ENCODE assay signal across 8 cellular contexts in genomic region chr10:16891375-16892313, GRCh38.
DNase-seq lines count a peak whose midpoint lies in the region; ATAC-seq and TF ChIP-seq lines count a peak whose summit lies in the region.

No MANE protein-coding gene starts in this region.

- no peaks in the 10 kb centered on the region for H3K27me3 Mint-ChIP-seq in mesothelial cell of epicardium (ENCODE audit: low read depth)

- peaks cover 9% of the 10 kb centered on the region for H3K4me1 Mint-ChIP-seq in mesothelial cell of epicardium

- H3K9me3 Mint-ChIP-seq in mesothelial cell of epicardium, result peaks cover 18% of the 10 kb centered on the region

- in situ Hi-C loops in KBM-7 (cut with MboI; ENCODE audit: low pct_unique_long_range_greater_than_20kb, low sequenced_read_pairs), result loop anchor here (25.0 kb wide), 1 partner anchor 346 kb away; the partner anchor contains the start of gene VIM

- TF ChIP-seq CTCF in mesothelial cell of epicardium (IDR thresholded peaks at IDR 0.05; ENCODE audit: unreplicated experiment), result no peak

- peak; percentile 94 for DNase-seq in EH (ENCODE audit: low read depth)
- DNase-seq in KBM-7, result peak; percentile 85
- peak; percentile 15 for DNase-seq in activated CD4-positive, alpha-beta T cell treated with anti-CD3 and anti-CD28 coated beads for 1 hour
- DNase-seq in effector CD4-positive, alpha-beta T cell, result peak; percentile 4
- peak in 1 of 2 experiments; percentile 48 for DNase-seq in mesothelial cell of epicardium (ENCODE audit: low spot score in 2 of 2, unreplicated experiment in 2 of 2)
- DNase-seq in stimulated activated CD8-positive, alpha-beta memory T cell treated with anti-CD3 and anti-CD28 coated beads, Interleukin-7, amount 100 ng/mL, for 4 hours (ENCODE audit: low read depth in 2 of 2), result peak; percentile 39 to 46
- DNase-seq in NCI-H2029 treated with DMSO at 0.1 percent for 48 hours (lab: John Stamatoyannopoulos, UW), result no peak

- H3K36me3 Mint-ChIP-seq in mesothelial cell of epicardium, result no peaks in the 10 kb centered on the region

- ATAC-seq in GM21737 (IDR thresholded peaks at IDR 0.05; ENCODE audit: unreplicated experiment), result no peak

- no peak overlapping the region for H3K27ac Mint-ChIP-seq in mesothelial cell of epicardium

- peak overlapping the region; percentile 26 for H3K4me3 Mint-ChIP-seq in mesothelial cell of epicardium
